Comparison of ENCODE assay signal across 8 cellular contexts in the genomic region with DNA sequence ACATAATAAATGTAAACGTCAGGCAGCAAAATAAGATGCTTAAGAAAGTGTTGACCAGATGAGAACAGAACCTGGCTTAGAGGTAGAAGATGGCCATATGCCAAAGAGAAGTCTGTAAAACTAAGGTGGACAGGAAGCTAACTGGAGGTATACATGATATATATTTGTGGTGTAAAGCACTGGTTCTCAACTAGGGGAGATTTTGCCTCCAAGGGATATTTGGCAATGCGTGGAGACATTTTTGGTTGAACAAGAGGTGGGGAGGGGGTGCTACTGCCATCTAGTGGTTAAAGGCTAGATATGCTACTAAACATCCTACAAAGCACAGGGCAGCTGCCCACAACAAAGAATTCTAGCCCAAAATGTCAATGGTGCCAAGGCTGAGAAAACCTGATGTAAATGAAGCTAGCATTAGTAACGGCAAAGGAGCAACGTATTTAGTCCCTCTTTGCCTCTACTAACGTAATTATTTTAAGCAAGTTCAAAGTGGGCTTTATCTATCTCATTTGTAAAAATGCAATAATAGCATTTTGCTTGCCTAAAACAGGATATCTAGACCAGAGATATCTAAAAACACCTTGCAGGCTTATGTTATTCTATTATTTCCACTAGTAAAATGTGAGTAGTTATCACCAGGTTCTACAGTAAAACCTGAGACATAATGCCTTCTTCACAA.
DNase-seq lines count a peak whose midpoint lies in the region; ATAC-seq and TF ChIP-seq lines count a peak whose summit lies in the region.

No MANE protein-coding gene starts in this region.

- peak; percentile 60 for DNase-seq in AG20443 (ENCODE audit: low spot score)
- DNase-seq in LoVo (ENCODE audit: low spot score) = peak; percentile 58
- DNase-seq in RWPE2 (ENCODE audit: low spot score) = no peak
- DNase-seq in activated T-helper 9 cell treated with anti-CD3 and anti-CD28 coated beads, Interleukin-2, amount 50 U/mL, for 16 hours (ENCODE audit: low read depth) = peak; percentile 6
- DNase-seq in glomerular endothelial cell (ENCODE audit: extremely low read depth, low read depth, low spot score) = peak; percentile 51
- DNase-seq in psoas muscle = no peak

- TF ChIP-seq CTCF in RWPE2 (IDR thresholded peaks at IDR 0.05; ENCODE audit: poor library complexity, severe bottlenecking) = peak; percentile 94
- peak; percentile 81 for TF ChIP-seq CTCF in psoas muscle (IDR thresholded peaks at IDR 0.05)

- H3K27ac ChIP-seq in RWPE2 (ENCODE audit: poor library complexity, severe bottlenecking) (no peak overlapping the region), psoas muscle (no peak overlapping the region)

- H3K4me1 ChIP-seq in RWPE2 (ENCODE audit: insufficient read depth, poor library complexity, severe bottlenecking) (no peaks in the 10 kb centered on the region), psoas muscle (no peaks in the 10 kb centered on the region)

- H3K4me3 ChIP-seq in RWPE2 (ENCODE audit: severe bottlenecking) (no peak overlapping the region), psoas muscle (no peak overlapping the region)

- no peaks in the 10 kb centered on the region for H3K36me3 ChIP-seq in RWPE2 (ENCODE audit: low read depth)
- no peaks in the 10 kb centered on the region for H3K36me3 ChIP-seq in psoas muscle (ENCODE audit: insufficient read depth in 1 of 2, low read depth in 1 of 2)

- H3K9me3 ChIP-seq in RWPE2 (ENCODE audit: severe bottlenecking) (no peaks in the 10 kb centered on the region), psoas muscle (no peaks in the 10 kb centered on the region)

- intact Hi-C loops in psoas muscle (cut with DNase I) = loop anchor here in 1 of 2 donors (5.0 kb wide), 1 partner anchor 849 kb away; no protein-coding TSS in a partner anchor

- 36 to 41% (median 37%) methylated on average over 5 of the region's 5 CpGs for WGBS in psoas muscle, 3 donors

- H3K27me3 ChIP-seq in RWPE2 (ENCODE audit: insufficient read depth, poor library complexity, severe bottlenecking) = no peaks in the 10 kb centered on the region
- no peaks in the 10 kb centered on the region for H3K27me3 ChIP-seq in psoas muscle (ENCODE audit: insufficient read depth in 3 of 3, low read length in 2 of 3)

- ATAC-seq in GM18870 (IDR thresholded peaks at IDR 0.05; ENCODE audit: unreplicated experiment) = peak; percentile 55
- peak; percentile 75 for ATAC-seq in RWPE2 (ENCODE audit: low read depth)
- peak in 3 of 4 donors; percentile 59 to 77 (median 72) for ATAC-seq in psoas muscle
- ATAC-seq in HG03039 (IDR thresholded peaks at IDR 0.05; ENCODE audit: unreplicated experiment) = no peak

Comparison
In these comparisons a context has a peak if more than half of its experiments do, and no peak if none do; other contexts are left out.
1. DNase-seq: peak in AG20443 (single experiment), LoVo (single experiment), activated T-helper 9 cell treated with anti-CD3 and anti-CD28 coated beads, Interleukin-2, amount 50 U/mL, for 16 hours (single experiment) and glomerular endothelial cell (single experiment); none in RWPE2 (single experiment) and psoas muscle (0 of 2).